In genomic region chr2:152260939-152261338, GRCh38 we compare ENCODE assay signal across 2 cellular contexts.
TF ChIP-seq lines count a peak whose summit lies in the region.

No MANE protein-coding gene starts in this region.

TF ChIP-seq in HEK293, 187 proteins besides CTCF, POLR2A, EP300 and RAD21 (continued from another document):
- 0 out of 2 replicates have a peak, but pooled peaks have one; percentile 73 for TF ChIP-seq ZNF280D (tag by site-specific recombination; IDR thresholded peaks at IDR 0.05)
- TF ChIP-seq ZNF580 (tag by site-specific recombination; IDR thresholded peaks at IDR 0.05), result 0 out of 2 replicates have a peak, but pooled peaks have one; percentile 35
- peak; percentile 92 for TF ChIP-seq ZNF146 (tag by site-specific recombination; IDR thresholded peaks at IDR 0.05)

TF ChIP-seq in WTC11, 78 proteins besides CTCF, POLR2A, EP300 and RAD21 (continued from another document):
- TF ChIP-seq PREB (CRISPR knock-in tag; IDR thresholded peaks at IDR 0.05; ENCODE audit: borderline replicate concordance) (no peak), ESRRA (CRISPR knock-in tag; IDR thresholded peaks at IDR 0.05; ENCODE audit: borderline replicate concordance) (no peak), NR3C1 (CRISPR knock-in tag; conservative IDR thresholded peaks at IDR 0.05; ENCODE audit: low read depth) (no peak)
